21 cellular contexts compared by ENCODE assay signal in the genomic region with DNA sequence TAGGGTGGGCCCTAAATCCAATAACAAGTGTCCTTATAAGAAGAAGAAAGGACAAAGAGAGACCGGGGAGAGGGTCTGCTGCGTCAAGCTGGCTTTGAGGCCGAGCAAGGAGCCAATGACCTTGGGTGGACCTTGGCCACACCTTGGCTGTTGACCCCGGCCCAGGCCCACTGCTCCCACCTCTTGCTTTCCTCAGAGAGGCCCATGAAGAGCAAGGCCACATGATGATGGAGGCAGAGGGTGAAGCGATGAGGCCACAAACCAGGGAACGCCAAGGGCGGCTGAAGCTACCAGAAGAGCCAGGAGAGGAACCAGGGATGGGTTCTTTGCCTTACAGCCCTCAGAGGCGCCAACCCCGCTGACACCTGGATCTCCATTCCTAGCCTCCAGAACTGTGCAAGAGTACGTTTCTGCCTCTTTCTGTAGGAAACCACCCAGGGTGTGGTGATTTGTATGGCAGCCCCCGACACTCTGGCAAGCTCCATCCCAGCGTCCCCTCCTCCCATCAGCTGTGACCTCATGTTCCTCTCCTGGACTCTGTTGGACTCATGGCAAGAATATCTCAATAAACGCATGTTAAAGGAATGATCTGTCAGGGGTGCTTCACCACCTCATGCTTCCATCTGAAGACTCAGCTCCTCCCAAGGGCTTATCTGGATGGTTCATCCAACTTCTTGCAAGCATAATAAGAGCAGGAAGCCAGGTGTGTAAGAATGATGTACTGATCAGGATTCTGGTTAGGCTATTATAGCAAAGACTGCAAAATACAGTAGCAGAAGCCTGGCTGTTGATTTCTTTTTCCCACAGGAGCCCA. TPM values are rescaled to one million over a fixed set of nuclear protein-coding genes. Genes with fewer than 3 reads are reported as not detected.
"Had no signal": no experiment of that assay in that cellular context is flagged by ENCODE, and none has a peak within 500 bp of the region (broad histone marks: within the 10 kb centered on the region; RNA-seq: fewer than 3 reads in every experiment).

No MANE protein-coding gene starts in this region.

- H3K9me3 ChIP-seq: colonic mucosa, esophagus muscularis mucosa, stomach, testis had no signal

- H3K27me3 Mint-ChIP-seq: activated naive CD4-positive, alpha-beta T cell treated with anti-CD3 and anti-CD28 coated beads, Interleukin-2, amount 50 U/mL, for 24 hours had no signal

- H3K4me3 ChIP-seq: colonic mucosa, esophagus muscularis mucosa, hepatocyte, stomach, testis had no signal

- H2AFZ ChIP-seq: hepatocyte had no signal

- H3K36me3 Mint-ChIP-seq: activated naive CD4-positive, alpha-beta T cell treated with anti-CD3 and anti-CD28 coated beads, Interleukin-2, amount 50 U/mL, for 24 hours; mesothelial cell of epicardium had no signal

- H3K36me3 ChIP-seq: colonic mucosa, esophagus muscularis mucosa, stomach had no signal

- H3K27me3 ChIP-seq: colonic mucosa, esophagus muscularis mucosa, hepatocyte, testis had no signal

- ATAC-seq: sciatic nerve had no signal

- H3K4me2 ChIP-seq: hepatocyte had no signal

- H3K27ac ChIP-seq: colonic mucosa, esophagus muscularis mucosa, hepatocyte, stomach, testis had no signal

- H3K27ac Mint-ChIP-seq: activated naive CD4-positive, alpha-beta T cell treated with anti-CD3 and anti-CD28 coated beads, Interleukin-2, amount 50 U/mL, for 24 hours; mesothelial cell of epicardium; nephron progenitor cell had no signal

- H3K79me2 ChIP-seq: hepatocyte had no signal

- DNase-seq: activated CD4-positive, alpha-beta T cell treated with anti-CD3 and anti-CD28 coated beads, Interleukin-2, amount 50 U/mL, for 1 hour; activated T-cell treated with anti-CD3 and anti-CD28 coated beads for 4 hours; caudate nucleus; colonic mucosa; nephron progenitor cell; stimulated activated CD4-positive, alpha-beta T cell treated with anti-CD3 and anti-CD28 coated beads, Interleukin-12 subunit alpha, Interleukin-12 subunit beta, amount 100 ng/mL, for 4 hours; stimulated activated CD4-positive, alpha-beta T cell treated with anti-CD3 and anti-CD28 coated beads, Interleukin-2, amount 100 ng/mL, for 24 hours; stomach; testis had no signal

- H3K9me3 Mint-ChIP-seq: activated naive CD4-positive, alpha-beta T cell treated with anti-CD3 and anti-CD28 coated beads, Interleukin-2, amount 50 U/mL, for 24 hours; mesothelial cell of epicardium; nephron progenitor cell had no signal

- H3K4me3 Mint-ChIP-seq: activated naive CD4-positive, alpha-beta T cell treated with anti-CD3 and anti-CD28 coated beads, Interleukin-2, amount 50 U/mL, for 24 hours; mesothelial cell of epicardium; nephron progenitor cell had no signal

RNA-seq across cellular contexts. Expression of a gene that starts 41.6 kb away (rescaled TPM):
- total RNA-seq: colonic mucosa, esophagus muscularis mucosa, fibroblast of villous mesenchyme, glomerular endothelial cell, kidney epithelial cell, lower leg skin, mesothelial cell of epicardium, osteocyte, pulmonary artery endothelial cell, sciatic nerve, stomach, testis, urinary bladder had no signal
- polyA plus RNA-seq: stomach had no signal
